21 cellular contexts compared by ENCODE assay signal in the genomic region with DNA sequence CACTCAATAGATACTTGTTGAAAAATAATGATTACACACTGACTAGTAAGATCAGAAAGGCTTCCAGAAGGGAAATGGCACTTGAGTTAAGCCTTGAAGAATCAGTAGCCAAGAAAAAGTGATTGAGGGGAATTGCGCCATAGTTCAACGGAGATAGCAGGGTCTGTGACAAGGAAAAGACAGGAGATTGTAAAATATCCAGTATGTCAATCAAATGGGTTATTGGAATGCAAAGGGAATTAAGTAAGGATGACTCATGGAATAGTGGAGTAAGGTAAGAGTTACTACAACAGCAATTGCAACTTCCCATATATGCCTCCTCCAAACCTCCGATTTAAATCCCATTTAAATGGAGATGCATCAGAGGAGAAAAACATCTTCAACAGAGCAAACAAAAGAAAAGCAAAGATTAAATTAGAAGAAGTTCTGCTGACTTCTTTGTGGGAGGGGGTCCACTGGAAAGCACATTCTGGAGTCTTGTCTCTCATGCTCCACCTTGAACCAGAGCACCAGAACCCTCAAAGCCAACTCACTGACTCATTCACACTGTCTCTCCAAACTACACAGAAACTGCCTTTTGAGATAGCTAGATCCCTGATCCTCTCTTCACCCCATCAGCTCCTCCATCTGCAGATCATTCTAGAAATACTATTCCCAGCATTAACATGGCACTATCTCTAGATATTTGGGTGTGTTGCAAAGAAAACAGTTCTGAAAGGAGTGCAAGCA.
"Had no signal": no experiment of that assay in that cellular context is flagged by ENCODE, and none has a peak within 500 bp of the region (broad histone marks: within the 10 kb centered on the region; RNA-seq: fewer than 3 reads in every experiment).

No MANE protein-coding gene starts in this region.

- H2AFZ ChIP-seq: parathyroid adenoma had no signal

- H3K4me3 ChIP-seq: colonic mucosa had no signal

- H3K36me3 Mint-ChIP-seq: activated naive CD8-positive, alpha-beta T cell treated with anti-CD3 and anti-CD28 coated beads for 36 hours; brain; naive thymus-derived CD8-positive, alpha-beta T cell had no signal

- H3K36me3 ChIP-seq: colonic mucosa, neutrophil had no signal

- ATAC-seq: activated T-cell treated with anti-CD3 and anti-CD28 coated beads, Interleukin-2, amount 50 U/mL, for 72 hours; naive thymus-derived CD8-positive, alpha-beta T cell; SK-N-SH treated with all-trans-retinoic acid at 6 μM for 48 hours had no signal

- H3K79me2 ChIP-seq: parathyroid adenoma had no signal

- H3K9me3 Mint-ChIP-seq: T-helper 1 cell treated with Interleukin-12 subunit alpha and Interleukin-12 subunit beta and Interleukin-4 antibody, amounts not matched to agents 30 μg/mL and 1 μg/mL, for 36 hours had no signal

- H3K27me3 ChIP-seq: colonic mucosa, neutrophil had no signal

- H3K9me3 ChIP-seq: colonic mucosa, neutrophil had no signal

- H3K4me1 ChIP-seq: colonic mucosa had no signal

- H3K27ac ChIP-seq: colonic mucosa, neutrophil, parathyroid adenoma, VCaP had no signal

- H3K4me1 Mint-ChIP-seq: activated naive CD8-positive, alpha-beta T cell treated with anti-CD3 and anti-CD28 coated beads for 36 hours; brain; central memory CD8-positive, alpha-beta T cell; naive thymus-derived CD8-positive, alpha-beta T cell had no signal

- DNase-seq: activated CD4-positive, alpha-beta T cell treated with anti-CD3 and anti-CD28 coated beads, Interleukin-2, amount 50 U/mL, for 4 hours; activated gamma-delta T cell; activated naive CD8-positive, alpha-beta T cell treated with anti-CD3 and anti-CD28 coated beads for 36 hours; activated T-cell treated with anti-CD3 and anti-CD28 coated beads, Interleukin-2, amount 50 U/mL, for 72 hours; amygdala; colonic mucosa; erythroblast; kidney glomerular epithelial cell; mesenchymal stem cell; naive thymus-derived CD8-positive, alpha-beta T cell; stimulated activated CD4-positive, alpha-beta T cell treated with anti-CD3 and anti-CD28 coated beads, Interleukin-12 subunit alpha, Interleukin-12 subunit beta, amount 100 ng/mL, for 4 hours; stimulated activated CD4-positive, alpha-beta T cell treated with anti-CD3 and anti-CD28 coated beads, Interleukin-1b, Interleukin-23, amount 100 ng/mL, for 48 hours; stimulated activated CD8-positive, alpha-beta memory T cell treated with anti-CD3 and anti-CD28 coated beads, Interleukin-4, amount 100 ng/mL, for 48 hours; stimulated activated naive CD4-positive, alpha-beta T cell had no signal

- H3K27ac Mint-ChIP-seq: activated naive CD8-positive, alpha-beta T cell treated with anti-CD3 and anti-CD28 coated beads for 36 hours; activated T-cell treated with anti-CD3 and anti-CD28 coated beads, Interleukin-2, amount 50 U/mL, for 72 hours; brain; naive thymus-derived CD8-positive, alpha-beta T cell; T-helper 1 cell treated with Interleukin-12 subunit alpha and Interleukin-12 subunit beta and Interleukin-4 antibody, amounts not matched to agents 30 μg/mL and 1 μg/mL, for 36 hours had no signal

- H3K4me3 Mint-ChIP-seq: activated naive CD8-positive, alpha-beta T cell treated with anti-CD3 and anti-CD28 coated beads for 36 hours; activated T-cell treated with anti-CD3 and anti-CD28 coated beads, Interleukin-2, amount 50 U/mL, for 72 hours; brain; central memory CD8-positive, alpha-beta T cell; naive thymus-derived CD8-positive, alpha-beta T cell; T-helper 1 cell treated with Interleukin-12 subunit alpha and Interleukin-12 subunit beta and Interleukin-4 antibody, amounts not matched to agents 30 μg/mL and 1 μg/mL, for 36 hours had no signal
